28 cellular contexts compared by ENCODE assay signal in genomic region chr1:218633238-218633948, GRCh38.
DNase-seq lines count a peak whose midpoint lies in the region; ATAC-seq and TF ChIP-seq lines count a peak whose summit lies in the region.
"Had no signal": no experiment of that assay in that cellular context is flagged by ENCODE, and none has a peak within 500 bp of the region (broad histone marks: within the 10 kb centered on the region; RNA-seq: fewer than 3 reads in every experiment).

No MANE protein-coding gene starts in this region.

- no peak for TF ChIP-seq POLR2A in esophagus squamous epithelium (IDR thresholded peaks at IDR 0.05)

- H2BK120ac ChIP-seq in mesendoderm (ENCODE audit: low read depth, low read length) = no peak overlapping the region

- no peak overlapping the region for H3K4ac ChIP-seq in mesendoderm (ENCODE audit: low read depth, low read length)

- no peak overlapping the region for H2AFZ ChIP-seq in mammary epithelial cell (ENCODE audit: low read depth, low read length)

- H3K79me2 ChIP-seq in mesendoderm (ENCODE audit: control insufficient read depth, insufficient read depth, low read length) (no peaks in the 10 kb centered on the region), mammary epithelial cell (ENCODE audit: insufficient read depth, low read length) (no peaks in the 10 kb centered on the region)

- no peak overlapping the region for H3K27ac ChIP-seq in right atrium auricular region
- H3K27ac ChIP-seq in esophagus squamous epithelium = peak overlapping the region; percentile 35 to 55 (median 44)
- H3K27ac ChIP-seq in mesendoderm (ENCODE audit: low read depth, low read length) = no peak overlapping the region
- no peak overlapping the region for H3K27ac ChIP-seq in mammary epithelial cell (ENCODE audit: insufficient read depth, low read depth, low read length)
- H3K27ac ChIP-seq: body of pancreas, pancreas, SK-N-MC, transverse colon had no signal

- H3K9ac ChIP-seq in mesendoderm (ENCODE audit: low read length) (no peak overlapping the region), mammary epithelial cell (ENCODE audit: insufficient read depth, low read length) (no peak overlapping the region)

- CTCF ChIA-PET in mammary epithelial cell (lab: Charles Lee; ENCODE audit: low non-redundant PET) = no interaction called here

- TF ChIP-seq CTCF in right atrium auricular region (IDR thresholded peaks at IDR 0.05) = no peak
- TF ChIP-seq CTCF in esophagus squamous epithelium (IDR thresholded peaks at IDR 0.05) = no peak
- TF ChIP-seq CTCF in mammary epithelial cell (conservative IDR thresholded peaks at IDR 0.05 in 1 of 2, IDR thresholded peaks at IDR 0.05 in 1 of 2; ENCODE audit: extremely low read depth in 1 of 2, insufficient read depth in 1 of 2, low read depth in 1 of 2, low read length in 2 of 2) = no peak

- DNase-seq in Right ventricle myocardium superior (peak; percentile 59), right atrium auricular region (ENCODE audit: low spot score) (no peak), esophagus squamous epithelium (lab: John Stamatoyannopoulos, UW) (no peak), mesendoderm (peak; percentile 8), HUDEP-2 (lab: John Stamatoyannopoulos, UW; ENCODE audit: unreplicated experiment in 76 of 76) (no peak), DMS114 treated with DMSO at 0.1 percent for 48 hours (lab: John Stamatoyannopoulos, UW; ENCODE audit: unreplicated experiment) (no peak), mammary epithelial cell (no peak)
- DNase-seq: 8988T; activated CD4-positive, alpha-beta T cell treated with anti-CD3 and anti-CD28 coated beads for 36 hours; activated CD8-positive, alpha-beta memory T cell treated with anti-CD3 and anti-CD28 coated beads for 24 hours; activated gamma-delta T cell; activated naive CD8-positive, alpha-beta T cell treated with anti-CD3 and anti-CD28 coated beads, Interleukin-2, amount 50 U/mL, for 24 hours; activated T-cell treated with anti-CD3 and anti-CD28 coated beads, Interleukin-2, amount 50 U/mL, for 1 hour; body of pancreas; CD8-positive, alpha-beta T cell; DMS153; effector memory CD4-positive, alpha-beta T cell; Kasumi-1; MV-4-11; natural killer cell; NCI-H1694; NCI-H2171; NCI-H526 treated with DMSO at 0.1 percent for 48 hours; pancreas; transverse colon had no signal

- H3K36me3 ChIP-seq in right atrium auricular region = no peaks in the 10 kb centered on the region
- no peaks in the 10 kb centered on the region for H3K36me3 ChIP-seq in esophagus squamous epithelium
- H3K36me3 ChIP-seq in mesendoderm (ENCODE audit: control insufficient read depth, insufficient read depth, low read length) = no peaks in the 10 kb centered on the region
- H3K36me3 ChIP-seq in mammary epithelial cell (ENCODE audit: insufficient read depth, low read length) = no peaks in the 10 kb centered on the region
- H3K36me3 ChIP-seq: pancreas, transverse colon had no signal

- in situ Hi-C loops in mammary epithelial cell (cut with MboI; ENCODE audit: low sequenced_read_pairs in 2 of 2) = no loop called here

- H3K9me3 ChIP-seq in right atrium auricular region = peaks cover 0 to 3% of the 10 kb centered on the region in 2 donors
- no peaks in the 10 kb centered on the region for H3K9me3 ChIP-seq in esophagus squamous epithelium
- no peaks in the 10 kb centered on the region for H3K9me3 ChIP-seq in mammary epithelial cell (replicated peaks; ENCODE audit: insufficient read depth, low read length)
- H3K9me3 ChIP-seq: body of pancreas, pancreas had no signal

- no peak overlapping the region for H3K4me3 ChIP-seq in right atrium auricular region
- no peak overlapping the region for H3K4me3 ChIP-seq in esophagus squamous epithelium
- no peak overlapping the region for H3K4me3 ChIP-seq in mesendoderm (ENCODE audit: low read length)
- H3K4me3 ChIP-seq in mammary epithelial cell (replicated peaks in 1 of 3; ENCODE audit: insufficient read depth in 1 of 3, low read depth in 2 of 3, low read length in 3 of 3) = no peak overlapping the region
- H3K4me3 ChIP-seq: body of pancreas, pancreas, SK-N-MC, transverse colon had no signal

- intact Hi-C loops in Right ventricle myocardium superior (cut with DNase I) = no loop called here
- intact Hi-C loops in esophagus squamous epithelium (cut with DNase I) = no loop called here
- intact Hi-C loops in mammary epithelial cell (cut with micrococcal nuclease) = no loop called here

- 43 to 57% methylated on average over 4 to 5 of the region's 7 CpGs for WGBS in esophagus squamous epithelium, 2 donors
- no CpG with 5 or more reads among the region's 7 CpGs for WGBS in mesendoderm (ENCODE audit: extremely low coverage, insufficient coverage, low lambda C conversion rate)
- WGBS in mammary epithelial cell (ENCODE audit: low coverage, missing lambda C conversion rate) = 94% methylated on average over 7 of the region's 7 CpGs

- H4K5ac ChIP-seq in mesendoderm (ENCODE audit: low read length) = no peak overlapping the region

- no TSS peak for BruUV-seq in mammary epithelial cell (replicated peaks; lab: Mats Ljungman, UMichigan)

- H2AK5ac ChIP-seq in mesendoderm (ENCODE audit: low read length) = no peak overlapping the region

- no peaks in the 10 kb centered on the region for H4K20me1 ChIP-seq in mammary epithelial cell (ENCODE audit: insufficient read depth, low read length)

- ATAC-seq in Right ventricle myocardium superior (ENCODE audit: poor library complexity) (peak; percentile 75), HG02981 (IDR thresholded peaks at IDR 0.05; ENCODE audit: unreplicated experiment) (no peak)
- ATAC-seq: activated CD4-positive, alpha-beta T cell treated with anti-CD3 and anti-CD28 coated beads for 36 hours; activated naive CD8-positive, alpha-beta T cell treated with anti-CD3 and anti-CD28 coated beads, Interleukin-2, amount 50 U/mL, for 24 hours; body of pancreas; CD8-positive, alpha-beta T cell; natural killer cell; pancreas; sciatic nerve had no signal

- H3K4me1 ChIP-seq in right atrium auricular region (no peaks in the 10 kb centered on the region), esophagus squamous epithelium (peaks cover 5 to 17% (median 10%) of the 10 kb centered on the region in 3 donors), mesendoderm (ENCODE audit: control insufficient read depth, low read depth, low read length) (no peaks in the 10 kb centered on the region), mammary epithelial cell (ENCODE audit: insufficient read depth, low read length) (no peaks in the 10 kb centered on the region)
- H3K4me1 ChIP-seq: body of pancreas, pancreas, transverse colon had no signal

- H3K56ac ChIP-seq in mesendoderm (ENCODE audit: low read length) = no peak overlapping the region

- H2BK15ac ChIP-seq in mesendoderm (replicated peaks; ENCODE audit: low read depth) = no peak overlapping the region

- no peaks in the 10 kb centered on the region for H3K27me3 ChIP-seq in right atrium auricular region
- no peaks in the 10 kb centered on the region for H3K27me3 ChIP-seq in esophagus squamous epithelium
- no peaks in the 10 kb centered on the region for H3K27me3 ChIP-seq in mesendoderm (ENCODE audit: insufficient read depth, low read length, poor library complexity)
- H3K27me3 ChIP-seq in mammary epithelial cell (ENCODE audit: insufficient read depth, low read length) = no peaks in the 10 kb centered on the region
- H3K27me3 ChIP-seq: body of pancreas, pancreas, transverse colon had no signal

- no peak overlapping the region for H3K23ac ChIP-seq in mesendoderm (ENCODE audit: low read length)

- H3K79me1 ChIP-seq in mesendoderm (ENCODE audit: low read length) = no peaks in the 10 kb centered on the region

- no peak overlapping the region for H3K18ac ChIP-seq in mesendoderm (ENCODE audit: low read length)

- dilution Hi-C loops in mammary epithelial cell (cut with HindIII; ENCODE audit: low sequenced_read_pairs) = no loop called here

- no peak overlapping the region for H4K8ac ChIP-seq in mesendoderm (ENCODE audit: low read depth, low read length)

- no peak overlapping the region for H2BK5ac ChIP-seq in mesendoderm (ENCODE audit: low read length)

- H3K4me2 ChIP-seq in mesendoderm (ENCODE audit: low read length) = no peak overlapping the region
- H3K4me2 ChIP-seq in mammary epithelial cell (ENCODE audit: insufficient read depth, low read depth, low read length) = no peak overlapping the region

Comparison
In these comparisons a context has a peak if more than half of its experiments do, and no peak if none do; other contexts are left out.
1. DNase-seq: peak in Right ventricle myocardium superior (single experiment) and mesendoderm (single experiment); none in right atrium auricular region (single experiment), esophagus squamous epithelium (single experiment), HUDEP-2 (0 of 76), DMS114 treated with DMSO at 0.1 percent for 48 hours (single experiment) and mammary epithelial cell (single experiment).
2. H3K27ac ChIP-seq: peak in esophagus squamous epithelium (4 of 4); none in right atrium auricular region (0 of 2), mesendoderm (single experiment) and mammary epithelial cell (single experiment).